Comparison of ENCODE assay signal across 7 cellular contexts in the genomic region with DNA sequence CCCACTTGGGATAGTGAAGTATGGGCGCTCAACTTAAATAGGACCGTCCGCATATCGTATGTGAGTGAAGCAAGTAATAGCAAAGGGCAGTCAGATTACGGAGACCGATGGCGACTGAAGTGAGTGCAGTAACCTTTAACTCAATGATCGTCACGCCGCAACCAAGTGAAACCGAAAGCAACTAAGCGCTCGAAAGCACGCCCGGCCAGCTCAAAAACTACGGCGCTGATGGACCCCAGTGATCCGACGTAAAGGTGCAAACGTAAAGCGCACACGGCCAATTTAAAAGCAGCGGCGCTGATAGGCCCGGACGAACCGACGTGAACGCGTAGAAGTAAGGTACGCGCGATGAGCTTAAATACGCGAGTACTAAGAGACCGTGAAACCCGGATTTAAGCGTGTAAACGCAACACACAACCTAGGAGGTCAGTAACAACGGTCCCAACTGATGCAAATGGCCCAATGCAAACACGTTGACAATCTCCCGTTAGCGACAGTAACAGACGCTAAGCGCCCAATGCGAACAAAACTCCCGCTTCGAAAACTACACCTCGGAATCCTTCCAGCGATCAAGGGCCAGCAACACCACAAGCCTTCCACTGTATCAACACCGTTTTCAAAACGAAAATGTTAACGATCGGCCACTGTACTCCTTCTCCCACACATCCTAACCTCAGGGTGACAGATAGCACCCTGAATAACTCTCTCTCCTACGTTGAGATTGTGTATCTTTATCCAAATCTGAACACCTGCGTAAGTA. TPM values are rescaled to one million over a fixed set of nuclear protein-coding genes. Genes with fewer than 3 reads are reported as not detected.
DNase-seq lines count a peak whose midpoint lies in the region; ATAC-seq, FAIRE-seq and TF ChIP-seq lines count a peak whose summit lies in the region.

No MANE protein-coding gene starts in this region.

- no peaks in the 10 kb centered on the region for H3K79me2 ChIP-seq in keratinocyte (ENCODE audit: control insufficient read depth, insufficient read depth, low read length)

- no peaks in the 10 kb centered on the region for H3K9me3 ChIP-seq in keratinocyte (ENCODE audit: control insufficient read depth, low read depth, low read length)

- dilution Hi-C loops in keratinocyte (cut with MboI; ENCODE audit: extremely low pct_ligation_motif_present, low sequenced_read_pairs), result no loop called here

- DNase-seq in NCI-H345 (lab: John Stamatoyannopoulos, UW) (peak; percentile 99), keratinocyte (ENCODE audit: low read depth, low spot score) (peak; percentile 91)
- DNase-seq in activated CD4-positive, CD25-positive, alpha-beta regulatory T cell treated with anti-CD3 and anti-CD28 coated beads, Interleukin-2, amount 50 U/mL, for 16 hours (ENCODE audit: low read depth, low spot score), result peak; percentile 90
- DNase-seq in central memory CD8-positive, alpha-beta T cell (ENCODE audit: low spot score in 2 of 2), result peak; percentile 86 to 94
- peak; percentile 84 to 89 (median 89) for DNase-seq in stimulated activated CD4-positive, alpha-beta T cell treated with anti-CD3 and anti-CD28 coated beads, Interleukin-12 subunit alpha, Interleukin-12 subunit beta, amount 100 ng/mL, for 48 hours (ENCODE audit: low read depth in 2 of 3, low spot score in 1 of 3)

- H3K27me3 ChIP-seq in keratinocyte (ENCODE audit: control insufficient read depth, extremely low read depth, insufficient read depth, low read length), result no peaks in the 10 kb centered on the region

- peak overlapping the region; percentile 51 for H2AFZ ChIP-seq in keratinocyte (ENCODE audit: control insufficient read depth, low read length)

- peak overlapping the region; percentile 86 for H3K4me2 ChIP-seq in keratinocyte (ENCODE audit: control insufficient read depth, extremely low read depth, insufficient read depth, low read depth, low read length)

- no peaks in the 10 kb centered on the region for H3K36me3 ChIP-seq in keratinocyte (ENCODE audit: control insufficient read depth in 2 of 2, extremely low read depth in 1 of 2, insufficient read depth in 2 of 2, low read length in 2 of 2)

- H3K4me1 ChIP-seq in keratinocyte (ENCODE audit: control insufficient read depth, extremely low read depth, insufficient read depth, low read length), result peaks cover 12% of the 10 kb centered on the region

- ATAC-seq in GM18519 (IDR thresholded peaks at IDR 0.05; ENCODE audit: low FRiP score, unreplicated experiment) (peak; percentile 63), HG03135 (IDR thresholded peaks at IDR 0.05; ENCODE audit: unreplicated experiment) (peak; percentile 70)
- peak; percentile 81 for ATAC-seq in central memory CD8-positive, alpha-beta T cell (replicated peaks; ENCODE audit: extremely low read depth, poor library complexity, severe bottlenecking)

- H3K27me3 Mint-ChIP-seq in central memory CD8-positive, alpha-beta T cell, result peaks cover 12% of the 10 kb centered on the region

- H3K9me3 Mint-ChIP-seq in central memory CD8-positive, alpha-beta T cell, result peaks cover 6% of the 10 kb centered on the region

- peak overlapping the region; percentile 41 to 74 (median 58) for H3K4me3 ChIP-seq in keratinocyte (ENCODE audit: control insufficient read depth in 2 of 3, extremely low read depth in 1 of 3, insufficient read depth in 2 of 3, low read depth in 1 of 3, low read length in 3 of 3)

- peak overlapping the region; percentile 99 for H3K27ac ChIP-seq in keratinocyte (ENCODE audit: control insufficient read depth, insufficient read depth, low read length)

- FAIRE-seq in keratinocyte (lab: Jason Lieb, UNC), result peak; percentile 86

- no peaks in the 10 kb centered on the region for H4K20me1 ChIP-seq in keratinocyte (ENCODE audit: control insufficient read depth, extremely low read depth, insufficient read depth, low read length)

- peak overlapping the region; percentile 95 for H3K4me3 Mint-ChIP-seq in central memory CD8-positive, alpha-beta T cell

- H3K36me3 Mint-ChIP-seq in central memory CD8-positive, alpha-beta T cell (ENCODE audit: insufficient read depth), result peaks cover 35% of the 10 kb centered on the region

- peak in 1 of 3 experiments; percentile 19 for TF ChIP-seq CTCF in keratinocyte (optimal IDR thresholded peaks at IDR 0.05 in 1 of 3, IDR thresholded peaks at IDR 0.05 in 1 of 3, conservative IDR thresholded peaks at IDR 0.05 in 1 of 3; ENCODE audit: extremely low read depth in 1 of 3, insufficient read depth in 2 of 3, low read length in 3 of 3)

- H3K9me1 ChIP-seq in keratinocyte (ENCODE audit: control insufficient read depth, extremely low read depth, insufficient read depth, low read length), result no peaks in the 10 kb centered on the region

- H3K9ac ChIP-seq in keratinocyte (ENCODE audit: control insufficient read depth, extremely low read depth, insufficient read depth, low read length), result peak overlapping the region; percentile 89

- H3K4me1 Mint-ChIP-seq in central memory CD8-positive, alpha-beta T cell, result peaks cover 46% of the 10 kb centered on the region

- H3K27ac Mint-ChIP-seq in central memory CD8-positive, alpha-beta T cell (ENCODE audit: low read depth), result peak overlapping the region; percentile 100

RNA-seq across cellular contexts. Expression of gene ARL4D, which starts 37.9 kb away (rescaled TPM):
- 36.5 to 49.1 TPM (median 43.1 TPM) in 3 replicates for polyA plus RNA-seq in keratinocyte
- 9.5 TPM for polyA plus RNA-seq in keratinocyte (2011; ENCODE audit: low read depth)
- 28.9 and 46.0 TPM in 2 replicates for polyA plus RNA-seq in keratinocyte (2011; cell fraction: cytosol; rRNA removed)
- 61.6 and 68.3 TPM in 2 replicates for polyA plus RNA-seq in keratinocyte (2011; cell fraction: nucleus; rRNA removed)
- 40.7 and 45.9 TPM in 2 replicates for polyA plus RNA-seq in keratinocyte (2012; ENCODE audit: low replicate concordance)
- 21.7 to 43.7 TPM (median 36.6 TPM) in 3 replicates for polyA minus RNA-seq in keratinocyte
- 32.8 TPM for polyA minus RNA-seq in keratinocyte (2011; cell fraction: cytosol; rRNA and poly(A)+ RNA removed)
- polyA minus RNA-seq in keratinocyte (2011; cell fraction: nucleus; rRNA and poly(A)+ RNA removed), result 26.6 and 27.1 TPM in 2 replicates

Comparison
In these comparisons a context has a peak if more than half of its experiments do, and no peak if none do; other contexts are left out.
1. Peak in every context shown above with its lines: DNase-seq, ATAC-seq, H3K4me3 ChIP-seq and H3K27ac ChIP-seq.